In the genomic region with DNA sequence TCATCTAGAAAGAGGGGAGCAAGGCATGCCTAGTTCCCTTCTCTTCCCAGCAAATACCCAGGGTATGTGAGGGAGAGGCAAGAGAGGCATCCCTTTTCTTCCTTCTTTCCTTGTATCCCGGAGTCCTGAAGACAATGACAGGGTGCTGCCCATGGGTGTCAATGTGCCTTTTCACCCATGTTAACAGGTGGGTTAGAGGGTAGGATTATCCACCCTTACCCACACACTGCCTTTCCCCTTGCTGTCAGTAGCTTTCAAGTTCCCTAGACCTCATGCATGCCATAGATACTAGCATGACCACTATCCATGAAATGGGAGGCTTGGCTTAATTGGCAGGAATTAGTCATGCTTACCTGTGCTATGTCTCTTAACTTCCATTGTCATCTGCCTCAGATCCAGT, we compare ENCODE assay signal across 2 cellular contexts.
TF ChIP-seq lines count a peak whose summit lies in the region.

No MANE protein-coding gene starts in this region.

TF ChIP-seq in GM12891, 5 proteins besides CTCF, POLR2A, EP300 and RAD21:
- no peak for TF ChIP-seq TAF1 (IDR thresholded peaks at IDR 0.05; ENCODE audit: low read depth, low read length)
- TF ChIP-seq PAX5 (IDR thresholded peaks at IDR 0.05; ENCODE audit: insufficient read depth, low read length, severe bottlenecking) = no peak
- no peak for TF ChIP-seq POU2F2 (IDR thresholded peaks at IDR 0.05; ENCODE audit: low read depth, low read length)
- TF ChIP-seq SPI1 (IDR thresholded peaks at IDR 0.05; ENCODE audit: low read depth, low read length) = no peak
- TF ChIP-seq POLR2AphosphoS5 (IDR thresholded peaks at IDR 0.05; ENCODE audit: low read depth, low read length) = no peak

TF ChIP-seq in K562, 482 proteins besides CTCF, POLR2A, EP300 and RAD21 (continued from another document):
- TF ChIP-seq, protein P1, sequence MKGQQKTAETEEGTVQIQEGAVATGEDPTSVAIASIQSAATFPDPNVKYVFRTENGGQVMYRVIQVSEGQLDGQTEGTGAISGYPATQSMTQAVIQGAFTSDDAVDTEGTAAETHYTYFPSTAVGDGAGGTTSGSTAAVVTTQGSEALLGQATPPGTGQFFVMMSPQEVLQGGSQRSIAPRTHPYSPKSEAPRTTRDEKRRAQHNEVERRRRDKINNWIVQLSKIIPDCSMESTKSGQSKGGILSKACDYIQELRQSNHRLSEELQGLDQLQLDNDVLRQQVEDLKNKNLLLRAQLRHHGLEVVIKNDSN (CRISPR knock-in tag; IDR thresholded peaks at IDR 0.05) = no peak
- TF ChIP-seq, protein P2, sequence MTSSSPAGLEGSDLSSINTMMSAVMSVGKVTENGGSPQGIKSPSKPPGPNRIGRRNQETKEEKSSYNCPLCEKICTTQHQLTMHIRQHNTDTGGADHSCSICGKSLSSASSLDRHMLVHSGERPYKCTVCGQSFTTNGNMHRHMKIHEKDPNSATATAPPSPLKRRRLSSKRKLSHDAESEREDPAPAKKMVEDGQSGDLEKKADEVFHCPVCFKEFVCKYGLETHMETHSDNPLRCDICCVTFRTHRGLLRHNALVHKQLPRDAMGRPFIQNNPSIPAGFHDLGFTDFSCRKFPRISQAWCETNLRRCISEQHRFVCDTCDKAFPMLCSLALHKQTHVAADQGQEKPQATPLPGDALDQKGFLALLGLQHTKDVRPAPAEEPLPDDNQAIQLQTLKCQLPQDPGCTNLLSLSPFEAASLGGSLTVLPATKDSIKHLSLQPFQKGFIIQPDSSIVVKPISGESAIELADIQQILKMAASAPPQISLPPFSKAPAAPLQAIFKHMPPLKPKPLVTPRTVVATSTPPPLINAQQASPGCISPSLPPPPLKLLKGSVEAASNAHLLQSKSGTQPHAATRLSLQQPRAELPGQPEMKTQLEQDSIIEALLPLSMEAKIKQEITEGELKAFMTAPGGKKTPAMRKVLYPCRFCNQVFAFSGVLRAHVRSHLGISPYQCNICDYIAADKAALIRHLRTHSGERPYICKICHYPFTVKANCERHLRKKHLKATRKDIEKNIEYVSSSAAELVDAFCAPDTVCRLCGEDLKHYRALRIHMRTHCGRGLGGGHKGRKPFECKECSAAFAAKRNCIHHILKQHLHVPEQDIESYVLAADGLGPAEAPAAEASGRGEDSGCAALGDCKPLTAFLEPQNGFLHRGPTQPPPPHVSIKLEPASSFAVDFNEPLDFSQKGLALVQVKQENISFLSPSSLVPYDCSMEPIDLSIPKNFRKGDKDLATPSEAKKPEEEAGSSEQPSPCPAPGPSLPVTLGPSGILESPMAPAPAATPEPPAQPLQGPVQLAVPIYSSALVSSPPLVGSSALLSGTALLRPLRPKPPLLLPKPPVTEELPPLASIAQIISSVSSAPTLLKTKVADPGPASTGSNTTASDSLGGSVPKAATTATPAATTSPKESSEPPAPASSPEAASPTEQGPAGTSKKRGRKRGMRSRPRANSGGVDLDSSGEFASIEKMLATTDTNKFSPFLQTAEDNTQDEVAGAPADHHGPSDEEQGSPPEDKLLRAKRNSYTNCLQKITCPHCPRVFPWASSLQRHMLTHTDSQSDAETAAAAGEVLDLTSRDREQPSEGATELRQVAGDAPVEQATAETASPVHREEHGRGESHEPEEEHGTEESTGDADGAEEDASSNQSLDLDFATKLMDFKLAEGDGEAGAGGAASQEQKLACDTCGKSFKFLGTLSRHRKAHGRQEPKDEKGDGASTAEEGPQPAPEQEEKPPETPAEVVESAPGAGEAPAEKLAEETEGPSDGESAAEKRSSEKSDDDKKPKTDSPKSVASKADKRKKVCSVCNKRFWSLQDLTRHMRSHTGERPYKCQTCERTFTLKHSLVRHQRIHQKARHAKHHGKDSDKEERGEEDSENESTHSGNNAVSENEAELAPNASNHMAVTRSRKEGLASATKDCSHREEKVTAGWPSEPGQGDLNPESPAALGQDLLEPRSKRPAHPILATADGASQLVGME (CRISPR knock-in tag; IDR thresholded peaks at IDR 0.05) = no peak
- TF ChIP-seq NEUROD1 (IDR thresholded peaks at IDR 0.05; ENCODE audit: borderline replicate concordance, low read depth, low read length, partially characterized antibody) (no peak), CBX5 (IDR thresholded peaks at IDR 0.05; ENCODE audit: borderline replicate concordance, low read depth) (0 out of 2 replicates have a peak, but pooled peaks have one; percentile 23), NFATC3 (IDR thresholded peaks at IDR 0.05) (no peak), CTBP1 (IDR thresholded peaks at IDR 0.05; ENCODE audit: borderline replicate concordance) (no peak)
- TF ChIP-seq, protein P3, sequence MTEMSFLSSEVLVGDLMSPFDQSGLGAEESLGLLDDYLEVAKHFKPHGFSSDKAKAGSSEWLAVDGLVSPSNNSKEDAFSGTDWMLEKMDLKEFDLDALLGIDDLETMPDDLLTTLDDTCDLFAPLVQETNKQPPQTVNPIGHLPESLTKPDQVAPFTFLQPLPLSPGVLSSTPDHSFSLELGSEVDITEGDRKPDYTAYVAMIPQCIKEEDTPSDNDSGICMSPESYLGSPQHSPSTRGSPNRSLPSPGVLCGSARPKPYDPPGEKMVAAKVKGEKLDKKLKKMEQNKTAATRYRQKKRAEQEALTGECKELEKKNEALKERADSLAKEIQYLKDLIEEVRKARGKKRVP (CRISPR knock-in tag; IDR thresholded peaks at IDR 0.05) = no peak
